ENCODE assay signal across 29 cellular contexts in the genomic region with DNA sequence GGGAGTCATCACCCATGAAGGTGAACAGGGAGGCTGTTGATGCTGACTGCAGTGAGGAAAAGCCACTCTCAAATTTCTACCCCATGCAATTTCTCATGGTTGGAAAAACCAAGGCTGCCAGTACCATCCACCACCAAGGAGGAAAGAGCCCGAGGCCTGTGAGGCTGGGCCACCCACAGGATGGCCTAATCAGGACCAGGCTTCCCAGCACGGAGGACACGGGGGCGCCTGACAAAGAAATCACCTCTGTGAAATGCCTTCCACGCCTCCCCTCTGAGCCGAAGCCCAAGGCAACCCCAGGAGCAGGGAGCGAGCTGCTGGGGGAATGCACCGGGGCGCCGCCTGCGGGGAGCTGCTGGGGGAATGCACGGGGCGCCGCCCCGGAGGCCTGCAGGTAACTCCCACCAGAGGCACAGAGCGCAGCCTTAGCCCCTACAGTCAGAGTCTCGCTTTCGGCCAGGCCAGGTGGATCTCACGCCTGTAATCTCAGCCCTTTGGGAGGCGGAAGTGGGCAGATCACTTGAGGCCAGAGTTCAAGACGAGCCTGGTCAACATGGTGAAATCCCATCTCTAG. TPM values are rescaled to one million over a fixed set of nuclear protein-coding genes. Genes with fewer than 3 reads are reported as not detected.
"Had no signal": no experiment of that assay in that cellular context is flagged by ENCODE, and none has a peak within 500 bp of the region (broad histone marks: within the 10 kb centered on the region; RNA-seq: fewer than 3 reads in every experiment).

No MANE protein-coding gene starts in this region.

- H3K36me3 Mint-ChIP-seq: activated naive CD4-positive, alpha-beta T cell treated with anti-CD3 and anti-CD28 coated beads, Interleukin-2, amount 10 ng/mL, durations not matched to agents 7 days and 5 days; activated naive CD8-positive, alpha-beta T cell treated with anti-CD3 and anti-CD28 coated beads for 36 hours had no signal

- H3K27ac ChIP-seq: brain microvascular endothelial cell, cardiac muscle cell had no signal

- H3K9me3 ChIP-seq: MG63 had no signal

- DNase-seq: activated CD4-positive, alpha-beta memory T cell treated with anti-CD3 and anti-CD28 coated beads, Interleukin-2, amount 10 ng/mL, durations not matched to agents 7 days and 5 days; activated CD4-positive, alpha-beta T cell treated with anti-CD3 and anti-CD28 coated beads, Interleukin-2, amount 10 ng/mL, durations not matched to agents 7 days and 5 days; activated CD4-positive, CD25-positive, alpha-beta regulatory T cell; activated gamma-delta T cell treated with Interleukin-2 at 50 U/mL for 16 hours; activated naive CD4-positive, alpha-beta T cell treated with anti-CD3 and anti-CD28 coated beads, Interleukin-2, amount 10 ng/mL, durations not matched to agents 7 days and 5 days; activated naive CD8-positive, alpha-beta T cell treated with anti-CD3 and anti-CD28 coated beads for 36 hours; activated T-cell treated with anti-CD3 and anti-CD28 coated beads for 4 hours; activated T-cell treated with anti-CD3 and anti-CD28 coated beads, Interleukin-2, amount 50 U/mL, for 72 hours; brain microvascular endothelial cell; cerebellar nuclear complex; MV-4-11; NCI-H1092 treated with DMSO at 0.1 percent for 48 hours; NCI-H1417 treated with DMSO at 0.1 percent for 48 hours; NCI-H1694; NCI-H2029; NCI-H2107; NCI-H345; NCI-H510A; NCI-H526 treated with DMSO at 0.1 percent for 48 hours; NK-92 treated with Interleukin-12 subunit alpha and Interleukin-12 subunit beta, amount 100 ng/mL, for 24 hours; OCI-M1; Right ventricle myocardium superior; RPMI8226 had no signal

- H3K27ac Mint-ChIP-seq: activated CD4-positive, alpha-beta memory T cell treated with anti-CD3 and anti-CD28 coated beads, Interleukin-2, amount 10 ng/mL, durations not matched to agents 7 days and 5 days; activated CD4-positive, alpha-beta T cell treated with anti-CD3 and anti-CD28 coated beads, Interleukin-2, amount 10 ng/mL, durations not matched to agents 7 days and 5 days; activated naive CD4-positive, alpha-beta T cell treated with anti-CD3 and anti-CD28 coated beads, Interleukin-2, amount 10 ng/mL, durations not matched to agents 7 days and 5 days; activated naive CD8-positive, alpha-beta T cell treated with anti-CD3 and anti-CD28 coated beads for 36 hours; activated T-cell treated with anti-CD3 and anti-CD28 coated beads, Interleukin-2, amount 50 U/mL, for 72 hours; activated T-helper 2 cell treated with anti-CD3 and anti-CD28 coated beads, Interferon-gamma antibody, Interleukin-2, Interleukin-4, amounts not matched to agents 10 μg/mL and 5 μg/mL and 100 μg/mL, durations not matched to agents 14 hours and 24 hours and 36 hours; T-helper 1 cell treated with Interleukin-12 subunit alpha and Interleukin-12 subunit beta and Interleukin-4 antibody, amounts not matched to agents 30 μg/mL and 1 μg/mL, for 36 hours had no signal

- H3K9me3 Mint-ChIP-seq: activated CD4-positive, alpha-beta memory T cell treated with anti-CD3 and anti-CD28 coated beads, Interleukin-2, amount 10 ng/mL, durations not matched to agents 7 days and 5 days; activated naive CD4-positive, alpha-beta T cell treated with anti-CD3 and anti-CD28 coated beads, Interleukin-2, amount 10 ng/mL, durations not matched to agents 7 days and 5 days; activated T-cell treated with anti-CD3 and anti-CD28 coated beads, Interleukin-2, amount 50 U/mL, for 72 hours; T-helper 1 cell treated with Interleukin-12 subunit alpha and Interleukin-12 subunit beta and Interleukin-4 antibody, amounts not matched to agents 30 μg/mL and 1 μg/mL, for 36 hours had no signal

- H3K4me3 Mint-ChIP-seq: activated CD4-positive, alpha-beta memory T cell treated with anti-CD3 and anti-CD28 coated beads, Interleukin-2, amount 10 ng/mL, durations not matched to agents 7 days and 5 days; activated CD4-positive, alpha-beta T cell treated with anti-CD3 and anti-CD28 coated beads, Interleukin-2, amount 10 ng/mL, durations not matched to agents 7 days and 5 days; activated naive CD4-positive, alpha-beta T cell treated with anti-CD3 and anti-CD28 coated beads, Interleukin-2, amount 10 ng/mL, durations not matched to agents 7 days and 5 days; activated naive CD8-positive, alpha-beta T cell treated with anti-CD3 and anti-CD28 coated beads for 36 hours; activated T-cell treated with anti-CD3 and anti-CD28 coated beads, Interleukin-2, amount 50 U/mL, for 72 hours; T-helper 1 cell treated with Interleukin-12 subunit alpha and Interleukin-12 subunit beta and Interleukin-4 antibody, amounts not matched to agents 30 μg/mL and 1 μg/mL, for 36 hours had no signal

- H3K27me3 ChIP-seq: brain microvascular endothelial cell, cardiac muscle cell, MG63 had no signal

- H3K4me3 ChIP-seq: cardiac muscle cell, MG63 had no signal

- H3K36me3 ChIP-seq: brain microvascular endothelial cell, cardiac muscle cell, MG63 had no signal

- ATAC-seq: activated T-cell treated with anti-CD3 and anti-CD28 coated beads, Interleukin-2, amount 50 U/mL, for 72 hours; Panc1 had no signal

- H3K4me1 Mint-ChIP-seq: activated CD4-positive, alpha-beta memory T cell treated with anti-CD3 and anti-CD28 coated beads, Interleukin-2, amount 10 ng/mL, durations not matched to agents 7 days and 5 days; activated CD4-positive, alpha-beta T cell treated with anti-CD3 and anti-CD28 coated beads, Interleukin-2, amount 10 ng/mL, durations not matched to agents 7 days and 5 days; activated naive CD4-positive, alpha-beta T cell treated with anti-CD3 and anti-CD28 coated beads, Interleukin-2, amount 10 ng/mL, durations not matched to agents 7 days and 5 days; activated naive CD8-positive, alpha-beta T cell treated with anti-CD3 and anti-CD28 coated beads for 36 hours had no signal

RNA-seq across cellular contexts. Expression of a gene that starts 26.9 kb away (rescaled TPM):
- total RNA-seq: activated CD4-positive, alpha-beta memory T cell treated with anti-CD3 and anti-CD28 coated beads, Interleukin-2, amount 10 ng/mL, durations not matched to agents 7 days and 5 days; activated CD4-positive, alpha-beta T cell treated with anti-CD3 and anti-CD28 coated beads, Interleukin-2, amount 10 ng/mL, durations not matched to agents 7 days and 5 days; activated CD8-positive, alpha-beta memory T cell treated with anti-CD3 and anti-CD28 coated beads for 36 hours; activated naive CD8-positive, alpha-beta T cell treated with anti-CD3 and anti-CD28 coated beads for 36 hours; activated T-cell treated with anti-CD3 and anti-CD28 coated beads, Interleukin-2, amount 50 U/mL, for 72 hours; activated T-helper 2 cell treated with anti-CD3 and anti-CD28 coated beads, Interferon-gamma antibody, Interleukin-2, Interleukin-4, amounts not matched to agents 10 μg/mL and 5 μg/mL and 100 μg/mL, durations not matched to agents 14 hours and 24 hours and 36 hours had no signal
